9 cellular contexts compared by ENCODE assay signal in the genomic region with DNA sequence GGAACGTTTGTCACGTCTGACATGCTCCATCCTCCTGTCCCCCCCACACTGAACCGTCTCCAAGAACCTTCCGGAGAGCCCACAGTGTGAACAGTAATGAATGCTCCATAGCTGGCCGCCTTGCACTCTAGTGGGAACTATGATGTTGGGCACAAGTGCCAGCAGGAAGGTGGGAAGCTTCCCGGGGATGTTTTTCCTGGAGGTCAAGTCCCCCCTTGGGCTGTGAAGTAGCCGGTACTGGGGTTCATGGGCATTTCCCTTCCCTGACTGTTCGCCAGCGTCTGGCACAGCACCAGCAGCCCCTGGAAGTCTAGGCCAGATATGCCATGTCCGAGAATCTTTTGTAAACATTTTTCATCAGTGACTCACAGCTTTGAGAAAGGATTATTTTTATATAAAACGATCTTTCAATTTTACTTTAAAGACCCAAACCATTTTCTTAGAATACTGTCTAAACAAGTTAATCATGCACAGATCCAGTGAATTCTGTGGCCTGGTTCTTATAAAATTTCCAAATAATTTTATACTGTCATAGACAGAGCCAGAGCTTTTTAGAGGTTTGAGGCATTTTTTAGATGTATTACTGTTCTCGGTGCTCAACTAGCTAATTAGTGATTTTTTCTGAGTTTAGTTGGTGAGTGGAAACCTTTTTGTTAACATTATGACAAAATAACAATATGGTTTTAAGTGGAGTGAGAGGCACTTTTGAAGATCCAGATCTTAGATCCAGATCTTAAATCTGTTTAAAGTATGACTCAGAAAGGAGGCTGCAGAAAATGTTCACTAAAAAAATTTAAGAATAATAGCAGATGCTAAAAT. TPM values are rescaled to one million over a fixed set of nuclear protein-coding genes. Genes with fewer than 3 reads are reported as not detected.
A peak's percentile ranks its signal among the peaks of the same experiment; 100 is the strongest.
DNase-seq lines count a peak whose midpoint lies in the region; ATAC-seq, FAIRE-seq and TF ChIP-seq lines count a peak whose summit lies in the region.
"Had no signal": no experiment of that assay in that cellular context is flagged by ENCODE, and none has a peak within 500 bp of the region (broad histone marks: within the 10 kb centered on the region; RNA-seq: fewer than 3 reads in every experiment).

No MANE protein-coding gene starts in this region.

- TF ChIP-seq CTCF in BJ (IDR thresholded peaks at IDR 0.05; ENCODE audit: insufficient read depth, low read depth, low read length) (no peak), foreskin fibroblast (IDR thresholded peaks at IDR 0.05; ENCODE audit: low read depth, low read length) (no peak), lower leg skin (IDR thresholded peaks at IDR 0.05) (no peak)

- H2BK12ac ChIP-seq in trophoblast cell (ENCODE audit: low read length), result no peak overlapping the region

- no peak overlapping the region for H4K8ac ChIP-seq in trophoblast cell (ENCODE audit: low read depth, low read length)

- peaks cover 6% of the 10 kb centered on the region for H3K79me2 ChIP-seq in trophoblast cell (ENCODE audit: control insufficient read depth, insufficient read depth, low read length, poor library complexity)

- no peak overlapping the region for H4K12ac ChIP-seq in trophoblast cell (ENCODE audit: low read depth, low read length)

- no peaks in the 10 kb centered on the region for H3K27me3 ChIP-seq in BJ (ENCODE audit: control insufficient read depth, insufficient read depth, low read length)
- H3K27me3 ChIP-seq in trophoblast cell (ENCODE audit: insufficient read depth, low read length), result no peaks in the 10 kb centered on the region
- H3K27me3 ChIP-seq: neutrophil had no signal

- H3K4me1 ChIP-seq in trophoblast cell (ENCODE audit: control insufficient read depth in 1 of 2, insufficient read depth in 2 of 2, low read length in 2 of 2), result peaks cover 8 to 12% of the 10 kb centered on the region in 2 experiments

- intact Hi-C loops in lower leg skin (cut with DNase I; ENCODE audit: low total_unique reads), result no loop called here

- no peak overlapping the region for H3K9ac ChIP-seq in trophoblast cell (ENCODE audit: low read length)

- H3K4me3 ChIP-seq in BJ (ENCODE audit: low read depth, low read length) (peak overlapping the region; percentile 18; the same call in 1 of the 2 replicates), foreskin fibroblast (ENCODE audit: low read depth in 1 of 2, low read length in 2 of 2) (peak overlapping the region; percentile 9 to 45), trophoblast cell (ENCODE audit: low read depth, low read length) (no peak overlapping the region), lower leg skin (ENCODE audit: low read depth, poor library complexity, severe bottlenecking) (no peak overlapping the region)

- no peak overlapping the region for H3K23ac ChIP-seq in trophoblast cell (ENCODE audit: low read length)

- H3K36me3 ChIP-seq in BJ (ENCODE audit: control insufficient read depth, insufficient read depth, low read length) (no peaks in the 10 kb centered on the region), trophoblast cell (ENCODE audit: control insufficient read depth in 1 of 2, insufficient read depth in 2 of 2, low read length in 2 of 2) (no peaks in the 10 kb centered on the region)
- H3K36me3 ChIP-seq: neutrophil had no signal

- H3K9me3 ChIP-seq in trophoblast cell (ENCODE audit: insufficient read depth, low read depth, low read length), result no peaks in the 10 kb centered on the region
- H3K9me3 ChIP-seq: neutrophil had no signal

- POLR2A ChIA-PET in BJ (lab: Charles Lee), result no interaction called here

- H3K79me1 ChIP-seq in trophoblast cell (ENCODE audit: low read length), result no peaks in the 10 kb centered on the region

- TF ChIP-seq POLR2A in lower leg skin (IDR thresholded peaks at IDR 0.05), result no peak

- CTCF ChIA-PET in BJ (lab: Yijun Ruan, JAX), result interaction anchor here (0.9 to 2.2 kb wide), 10 partner anchors 9 to 193 kb away, joined by 3 to 8 read pairs (median 4); no protein-coding TSS in a partner anchor

- H2BK120ac ChIP-seq in trophoblast cell (ENCODE audit: insufficient read depth, low read length, poor library complexity), result no peak overlapping the region

- DNase-seq in BJ (ENCODE audit: low read depth) (no peak), SW 1271 (lab: John Stamatoyannopoulos, UW) (peak; percentile 85), foreskin fibroblast (peak; percentile 78 to 86), trophoblast cell (no peak), SKM-1 treated with dmso at 0.1 percent for 144 hours (lab: John Stamatoyannopoulos, UW; ENCODE audit: unreplicated experiment) (no peak), GM19239 (ENCODE audit: insufficient read length, low spot score) (no peak), lower leg skin (ENCODE audit: low spot score in 2 of 2) (no peak)

- H3K4ac ChIP-seq in trophoblast cell (ENCODE audit: low read depth, low read length), result peak overlapping the region; percentile 52

- H3K14ac ChIP-seq in trophoblast cell (ENCODE audit: low read length), result no peak overlapping the region

- no peak overlapping the region for H2AFZ ChIP-seq in trophoblast cell (ENCODE audit: insufficient read depth, low read length, poor library complexity)

- no peak for FAIRE-seq in GM19239 (lab: Jason Lieb, UNC)

- H2BK5ac ChIP-seq in trophoblast cell (ENCODE audit: low read depth, low read length, poor library complexity), result no peak overlapping the region

- H2AK5ac ChIP-seq in trophoblast cell (ENCODE audit: low read length), result no peak overlapping the region

- no peak overlapping the region for H3K27ac ChIP-seq in trophoblast cell (ENCODE audit: low read depth, low read length)
- H3K27ac ChIP-seq: neutrophil had no signal

- no peak overlapping the region for H3K18ac ChIP-seq in trophoblast cell (ENCODE audit: low read length)

- no peak overlapping the region for H4K91ac ChIP-seq in trophoblast cell (ENCODE audit: low read depth, low read length)

- WGBS in trophoblast cell (ENCODE audit: extremely low coverage, insufficient coverage, insufficient read length), result 100% methylated on average over 1 of the region's 12 CpGs
- 40 to 43% methylated on average over 12 of the region's 12 CpGs for WGBS in lower leg skin, 2 donors

- ATAC-seq in GM18519 (IDR thresholded peaks at IDR 0.05; ENCODE audit: low FRiP score, unreplicated experiment), result no peak

- no peak overlapping the region for H3K4me2 ChIP-seq in trophoblast cell (ENCODE audit: low read length)

RNA-seq across cellular contexts. Expression of gene ABL1, which starts 11.6 kb away (rescaled TPM):
- 26.1 and 30.4 TPM in 2 replicates for polyA plus RNA-seq in BJ (2011; rRNA removed)
- polyA minus RNA-seq in BJ (2011; rRNA and poly(A)+ RNA removed), result 42.8 and 44.9 TPM in 2 replicates
- polyA plus RNA-seq in trophoblast cell (2013), result 25.7 and 27.9 TPM in 2 replicates
- total RNA-seq in lower leg skin, result 10 to 100 TPM; 21.2 to 47.2 (median 34.3) TPM

RNA-seq across cellular contexts. Expression of gene QRFP, which starts 49.9 kb away (rescaled TPM):
- not detected in 2 replicates for polyA plus RNA-seq in BJ (2011; rRNA removed)
- polyA minus RNA-seq in BJ (2011; rRNA and poly(A)+ RNA removed), result not detected in 2 replicates
- polyA plus RNA-seq in trophoblast cell (2013), result 0.10 and 0.11 TPM in 2 replicates
- total RNA-seq in lower leg skin, result not detected

Comparison
In these comparisons a context has a peak if more than half of its experiments do, and no peak if none do; other contexts are left out.
1. DNase-seq: peak in SW 1271 (2 of 2) and foreskin fibroblast (2 of 2); none in BJ (single experiment), trophoblast cell (0 of 2), SKM-1 treated with dmso at 0.1 percent for 144 hours (single experiment), GM19239 (single experiment) and lower leg skin (0 of 2).
2. H3K4me3 ChIP-seq: peak in BJ (single experiment) and foreskin fibroblast (2 of 2); none in trophoblast cell (single experiment) and lower leg skin (single experiment).